ENCODE assay signal across 6 cellular contexts in the genomic region with DNA sequence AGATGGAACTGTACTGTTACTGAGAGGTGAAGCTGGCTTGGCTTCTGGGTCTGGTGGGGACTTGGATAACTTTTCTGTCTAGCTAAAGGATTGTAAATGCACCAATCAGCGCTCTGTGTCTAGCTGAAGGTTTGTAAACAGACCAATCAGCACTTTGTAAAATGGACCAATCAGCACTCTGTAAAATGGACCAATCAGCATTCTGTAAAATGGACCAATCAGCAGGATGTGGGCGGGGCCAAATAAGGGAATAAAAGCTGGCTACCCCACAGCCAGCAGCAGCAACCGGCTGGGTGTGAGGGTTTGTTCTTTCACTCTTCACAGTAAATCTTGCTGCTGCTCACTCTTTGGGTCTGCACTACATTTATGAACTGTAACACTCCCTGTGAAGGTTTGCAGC. TPM values are rescaled to one million over a fixed set of nuclear protein-coding genes. Genes with fewer than 3 reads are reported as not detected.
"Had no signal": no experiment of that assay in that cellular context is flagged by ENCODE, and none has a peak within 500 bp of the region (broad histone marks: within the 10 kb centered on the region; RNA-seq: fewer than 3 reads in every experiment).

No MANE protein-coding gene starts in this region.

RNA-seq across cellular contexts. Expression of gene MYRIP, which starts 6.9 kb away (rescaled TPM):
- total RNA-seq: OCI-LY7, PC-3, PC-9, RPMI7951, SJCRH30, T-cell had no signal
